ENCODE assay signal across 20 cellular contexts in the genomic region with DNA sequence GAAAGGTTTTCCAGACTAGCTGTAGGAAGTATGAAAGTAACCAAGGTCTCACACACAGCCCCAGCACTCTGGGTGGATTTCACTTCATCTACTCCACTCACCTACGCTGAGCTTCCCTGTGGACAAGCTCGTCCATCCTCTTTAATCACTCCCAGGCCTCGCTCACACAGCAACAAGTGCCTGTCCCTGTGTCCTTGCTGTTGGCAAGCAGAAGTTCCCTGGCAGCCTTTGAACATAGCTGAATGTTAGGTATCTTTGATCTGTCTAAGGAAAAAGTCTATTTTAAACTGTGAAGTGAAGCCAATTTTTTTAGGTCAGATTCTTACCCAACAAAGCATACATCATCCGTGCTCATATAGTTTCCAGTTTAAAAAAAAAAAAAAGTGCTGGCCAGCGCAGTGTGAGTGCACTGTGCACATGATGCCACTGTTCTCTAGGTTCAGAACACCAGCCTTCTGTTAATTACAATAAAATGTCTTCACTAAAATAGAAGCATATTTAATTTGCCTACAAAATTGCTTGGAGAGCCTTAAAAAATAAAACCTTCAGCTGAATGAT. TPM values are rescaled to one million over a fixed set of nuclear protein-coding genes. Genes with fewer than 3 reads are reported as not detected.
A peak's percentile ranks its signal among the peaks of the same experiment; 100 is the strongest.
DNase-seq lines count a peak whose midpoint lies in the region; ATAC-seq lines count a peak whose summit lies in the region.
"Had no signal": no experiment of that assay in that cellular context is flagged by ENCODE, and none has a peak within 500 bp of the region (broad histone marks: within the 10 kb centered on the region; RNA-seq: fewer than 3 reads in every experiment).

No MANE protein-coding gene starts in this region.

- DNase-seq in Karpas-422, result no peak
- no peak for DNase-seq in Right ventricle myocardium superior
- DNase-seq in left lobe of liver (ENCODE audit: low spot score), result no peak
- no peak for DNase-seq in NCI-H2081 (lab: John Stamatoyannopoulos, UW)
- no peak for DNase-seq in effector CD8-positive, alpha-beta T cell (lab: John Stamatoyannopoulos, UW)
- DNase-seq in NCI-H2029 treated with DMSO at 0.1 percent for 48 hours (lab: John Stamatoyannopoulos, UW), result no peak
- DNase-seq: DMS53, EL, GF-D8, NCI-H1092, NCI-H1436, NCI-H187 treated with DMSO at 0.1 percent for 48 hours, NCI-H226, NCI-H524, NCI-H774 had no signal

- H3K27ac ChIP-seq in Karpas-422 (ENCODE audit: low read length) (peak overlapping the region; percentile 40; the same call in 1 of the 2 replicates), skeletal muscle tissue (ENCODE audit: low read depth, low read length) (peak overlapping the region; percentile 45)
- H3K27ac ChIP-seq: C4-2B, SJSA1 had no signal

- intact Hi-C loops in Right ventricle myocardium superior (cut with DNase I), result no loop called here

- H4K20me1 ChIP-seq in Karpas-422 (ENCODE audit: insufficient read depth, low read depth, low read length), result no peaks in the 10 kb centered on the region

- peaks cover 8% of the 10 kb centered on the region for H3K36me3 ChIP-seq in Karpas-422 (ENCODE audit: insufficient read depth, low read length)
- H3K36me3 ChIP-seq in skeletal muscle tissue (ENCODE audit: control insufficient read depth in 3 of 3, insufficient read depth in 3 of 3, low read length in 3 of 3), result peaks cover 0 to 2% (median 0%) of the 10 kb centered on the region in 3 donors
- H3K36me3 ChIP-seq: SJSA1 had no signal

- H3K4me1 ChIP-seq in Karpas-422 (ENCODE audit: low read length) (peaks cover 43% of the 10 kb centered on the region), skeletal muscle tissue (ENCODE audit: control insufficient read depth in 3 of 3, insufficient read depth in 3 of 3, low read length in 3 of 3) (peaks cover 5 to 20% (median 14%) of the 10 kb centered on the region in 3 donors)
- H3K4me1 ChIP-seq: SJSA1 had no signal

- H3K9me3 ChIP-seq in Karpas-422 (ENCODE audit: low read length) (peaks cover 3% of the 10 kb centered on the region; the same call in 1 of the 2 replicates), skeletal muscle tissue (ENCODE audit: control insufficient read depth in 3 of 3, low read length in 3 of 3) (no peaks in the 10 kb centered on the region)
- H3K9me3 ChIP-seq: SJSA1 had no signal

- peak overlapping the region; percentile 34 for H3K4me2 ChIP-seq in Karpas-422 (ENCODE audit: low read depth, low read length, poor library complexity, severe bottlenecking)

- H3K9me2 ChIP-seq in Karpas-422 (replicated peaks; ENCODE audit: insufficient read depth, low read length), result no peaks in the 10 kb centered on the region

- ATAC-seq in Right ventricle myocardium superior (ENCODE audit: poor library complexity) (peak; percentile 91), left lobe of liver (peak; percentile 46)
- ATAC-seq: K562, Panc1 had no signal

- H3K9ac ChIP-seq in Karpas-422 (ENCODE audit: low read length), result peak overlapping the region; percentile 26
- H3K9ac ChIP-seq in skeletal muscle tissue (ENCODE audit: low read depth in 1 of 3, low read length in 3 of 3), result peak overlapping the region in 1 of 3 donors; percentile 36

- H3K27me3 ChIP-seq in Karpas-422 (ENCODE audit: low read length) (no peaks in the 10 kb centered on the region), skeletal muscle tissue (ENCODE audit: control insufficient read depth in 3 of 3, insufficient read depth in 3 of 3, low read length in 3 of 3) (no peaks in the 10 kb centered on the region)
- H3K27me3 ChIP-seq: SJSA1 had no signal

- H3K79me2 ChIP-seq in Karpas-422 (ENCODE audit: low read length), result peaks cover 36% of the 10 kb centered on the region

- no peak overlapping the region for H3K4me3 ChIP-seq in Karpas-422 (ENCODE audit: low read length)
- no peak overlapping the region for H3K4me3 ChIP-seq in skeletal muscle tissue (ENCODE audit: low read length in 3 of 3)
- H3K4me3 ChIP-seq: K562, SJSA1 had no signal

- no peak overlapping the region for H2AFZ ChIP-seq in Karpas-422 (ENCODE audit: low read length)

RNA-seq across cellular contexts. Expression of gene PPP2R5C, which starts 36.4 kb away (rescaled TPM):
- 233 and 301 TPM in 2 replicates for total RNA-seq in Karpas-422 (2014; rRNA removed; shearing (Covaris generic); ENCODE audit: low replicate concordance)
- total RNA-seq in Right ventricle myocardium superior, result 169 TPM
- 60.8 TPM for total RNA-seq in left lobe of liver
- 55.3 TPM for total RNA-seq in skeletal muscle tissue
